ENCODE assay signal across 8 cellular contexts in genomic region chr10:27285093-27285492, GRCh38. TPM values are rescaled to one million over a fixed set of nuclear protein-coding genes. Genes with fewer than 3 reads are reported as not detected.
DNase-seq lines count a peak whose midpoint lies in the region; ATAC-seq and TF ChIP-seq lines count a peak whose summit lies in the region.

No MANE protein-coding gene starts in this region.

- intact Hi-C loops in PC-9 (cut with micrococcal nuclease; ENCODE audit: unreplicated experiment), result no loop called here

- H3K9ac ChIP-seq in H9 (ENCODE audit: extremely low read depth, insufficient read length, low read length), result no peak overlapping the region

- H4K20me1 ChIP-seq in H9 (ENCODE audit: control insufficient read depth, insufficient read depth, insufficient read length) (no peaks in the 10 kb centered on the region), PC-9 (ENCODE audit: insufficient read depth) (no peaks in the 10 kb centered on the region)

- no peak overlapping the region for H2BK12ac ChIP-seq in H9 (ENCODE audit: insufficient read length, low read depth, low read length)

- no peak overlapping the region for H2BK15ac ChIP-seq in H9 (ENCODE audit: low read depth, low read length)

- H3K79me2 ChIP-seq in H9 (ENCODE audit: insufficient read depth, low read length) (no peaks in the 10 kb centered on the region), PC-9 (ENCODE audit: low read depth) (no peaks in the 10 kb centered on the region)

- no peak overlapping the region for H3K4me2 ChIP-seq in H9 (ENCODE audit: insufficient read depth, insufficient read length, low read length)
- H3K4me2 ChIP-seq in PC-9, result no peak overlapping the region

- H3K27me3 Mint-ChIP-seq in H9 (ENCODE audit: low read depth), result no peaks in the 10 kb centered on the region
- no peaks in the 10 kb centered on the region for H3K27me3 Mint-ChIP-seq in activated CD8-positive, alpha-beta T cell treated with anti-CD3 and anti-CD28 coated beads, Interleukin-2, amount 10 ng/mL, durations not matched to agents 7 days and 5 days (ENCODE audit: low read depth)
- peaks cover 0 to 1% (median 0%) of the 10 kb centered on the region in 3 donors for H3K27me3 Mint-ChIP-seq in immature natural killer cell (ENCODE audit: low read depth in 3 of 3)

- H3K9me3 ChIP-seq in AG04450 (ENCODE audit: control insufficient read depth, insufficient read depth, low read length) (no peaks in the 10 kb centered on the region), H9 (ENCODE audit: control insufficient read depth, low read depth, low read length) (no peaks in the 10 kb centered on the region), PC-9 (ENCODE audit: insufficient read depth, low read depth) (no peaks in the 10 kb centered on the region)

- H4K8ac ChIP-seq in H9 (replicated peaks; ENCODE audit: insufficient read length, low read depth, low read length), result no peak overlapping the region

- POLR2A ChIA-PET in AG04450 (lab: Yijun Ruan, JAX), result no interaction called here
- POLR2A ChIA-PET in activated CD8-positive, alpha-beta T cell treated with anti-CD3 and anti-CD28 coated beads, Interleukin-2, amount 10 ng/mL, durations not matched to agents 7 days and 5 days (lab: Charles Lee), result interaction anchor here (1.3 kb wide), 1 partner anchor 28 kb away, joined by 3 read pairs; no protein-coding TSS in a partner anchor
- POLR2A ChIA-PET in PC-9 (lab: Charles Lee; ENCODE audit: unreplicated experiment), result no interaction called here

- no peaks in the 10 kb centered on the region for H3F3A ChIP-seq in PC-9 (ENCODE audit: insufficient read depth, low read depth)

- no peaks in the 10 kb centered on the region for H3K4me1 ChIP-seq in H9 (ENCODE audit: insufficient read depth, low read length)
- H3K4me1 ChIP-seq in PC-9 (replicated peaks; ENCODE audit: insufficient read depth), result no peaks in the 10 kb centered on the region

- H3K27me3 ChIP-seq in AG04450 (ENCODE audit: control insufficient read depth, insufficient read depth, low read length) (peaks cover 9% of the 10 kb centered on the region), H9 (ENCODE audit: insufficient read depth, low read length) (no peaks in the 10 kb centered on the region), PC-9 (ENCODE audit: insufficient read depth, low read depth) (no peaks in the 10 kb centered on the region)

- no peak overlapping the region for H3K18ac ChIP-seq in H9 (ENCODE audit: insufficient read length, low read depth, low read length)

- TF ChIP-seq CTCF in AG04450 (IDR thresholded peaks at IDR 0.05; ENCODE audit: low read depth, low read length) (peak; percentile 24), H9 (conservative IDR thresholded peaks at IDR 0.05) (peak; percentile 57; the same call in 2 of the 3 replicates), PC-9 (conservative IDR thresholded peaks at IDR 0.05) (no peak)

- H2AFZ ChIP-seq in H9 (ENCODE audit: low read length), result no peak overlapping the region
- no peak overlapping the region for H2AFZ ChIP-seq in PC-9

- H3K23me2 ChIP-seq in H9 (ENCODE audit: insufficient read length, low read depth, low read length, poor library complexity, severe bottlenecking), result no peaks in the 10 kb centered on the region

- no peak overlapping the region for H2AK5ac ChIP-seq in H9 (ENCODE audit: insufficient read length, low read length)

- peak; percentile 73 for ATAC-seq in activated CD8-positive, alpha-beta T cell treated with anti-CD3 and anti-CD28 coated beads, Interleukin-2, amount 10 ng/mL, durations not matched to agents 7 days and 5 days

- H4K91ac ChIP-seq in H9 (ENCODE audit: insufficient read length, low read depth, low read length), result no peak overlapping the region

- H3K9me3 Mint-ChIP-seq in H9, result no peaks in the 10 kb centered on the region
- H3K9me3 Mint-ChIP-seq in activated CD8-positive, alpha-beta T cell treated with anti-CD3 and anti-CD28 coated beads, Interleukin-2, amount 10 ng/mL, durations not matched to agents 7 days and 5 days (ENCODE audit: insufficient read depth), result no peaks in the 10 kb centered on the region
- H3K9me3 Mint-ChIP-seq in immature natural killer cell, result no peaks in the 10 kb centered on the region

- H3K36me3 ChIP-seq in PC-9 (ENCODE audit: low read depth), result no peaks in the 10 kb centered on the region

- H2BK120ac ChIP-seq in H9 (ENCODE audit: low read depth, low read length, poor library complexity, severe bottlenecking), result no peak overlapping the region

- no peak overlapping the region for H3K14ac ChIP-seq in H9 (ENCODE audit: insufficient read depth, low read length)

- H3K27ac Mint-ChIP-seq in H9 (no peak overlapping the region), immature natural killer cell (no peak overlapping the region)
- H3K27ac Mint-ChIP-seq in activated CD8-positive, alpha-beta T cell treated with anti-CD3 and anti-CD28 coated beads, Interleukin-2, amount 10 ng/mL, durations not matched to agents 7 days and 5 days, result no peak overlapping the region

- BruUV-seq in PC-9 (replicated peaks; lab: Mats Ljungman, UMichigan), result no TSS peak

- no peaks in the 10 kb centered on the region for H3K36me3 Mint-ChIP-seq in H9 (ENCODE audit: insufficient read depth in 1 of 3, low read depth in 3 of 3)
- H3K36me3 Mint-ChIP-seq in activated CD8-positive, alpha-beta T cell treated with anti-CD3 and anti-CD28 coated beads, Interleukin-2, amount 10 ng/mL, durations not matched to agents 7 days and 5 days (ENCODE audit: low read depth), result no peaks in the 10 kb centered on the region
- H3K36me3 Mint-ChIP-seq in immature natural killer cell, result no peaks in the 10 kb centered on the region

- H4K5ac ChIP-seq in H9 (ENCODE audit: insufficient read length, low read depth, low read length), result no peak overlapping the region

- no peak overlapping the region for H3K23ac ChIP-seq in H9 (ENCODE audit: insufficient read length, low read depth, low read length)

- no peak overlapping the region for H2BK20ac ChIP-seq in H9 (ENCODE audit: low read depth, low read length, poor library complexity, severe bottlenecking)

- no peak overlapping the region for H3K27ac ChIP-seq in AG04450 (ENCODE audit: low read depth, low read length)
- no peak overlapping the region for H3K27ac ChIP-seq in H9 (ENCODE audit: insufficient read length, low read depth, low read length)
- H3K27ac ChIP-seq in PC-9, result no peak overlapping the region

- H3K4me3 Mint-ChIP-seq in H9 (no peak overlapping the region), immature natural killer cell (no peak overlapping the region)
- H3K4me3 Mint-ChIP-seq in activated CD8-positive, alpha-beta T cell treated with anti-CD3 and anti-CD28 coated beads, Interleukin-2, amount 10 ng/mL, durations not matched to agents 7 days and 5 days, result no peak overlapping the region

- no peaks in the 10 kb centered on the region for H3K9me2 ChIP-seq in PC-9 (ENCODE audit: insufficient read depth)

- DNase-seq in AG04450 (ENCODE audit: low read depth, low spot score) (no peak), H9 (peak; percentile 29), immature natural killer cell (peak; percentile 39 to 53 (median 51)), PC-9 (no peak), NCI-H1092 treated with DMSO at 0.1 percent for 48 hours (lab: John Stamatoyannopoulos, UW) (no peak), AG08396 (ENCODE audit: low spot score) (no peak), COLO668 (lab: John Stamatoyannopoulos, UW; ENCODE audit: unreplicated experiment) (no peak)
- DNase-seq in activated CD8-positive, alpha-beta T cell treated with anti-CD3 and anti-CD28 coated beads, Interleukin-2, amount 10 ng/mL, durations not matched to agents 7 days and 5 days, result peak; percentile 56

- peaks cover 3 to 6% of the 10 kb centered on the region in 2 experiments; a peak in 2 of 4 replicates for H3K4me1 Mint-ChIP-seq in H9
- peaks cover 7% of the 10 kb centered on the region for H3K4me1 Mint-ChIP-seq in activated CD8-positive, alpha-beta T cell treated with anti-CD3 and anti-CD28 coated beads, Interleukin-2, amount 10 ng/mL, durations not matched to agents 7 days and 5 days (ENCODE audit: low read depth)
- peaks cover 0 to 5% of the 10 kb centered on the region in 2 donors for H3K4me1 Mint-ChIP-seq in immature natural killer cell

- CTCF ChIA-PET in AG04450 (lab: Charles Lee), result interaction anchor here (0.6 to 1.1 kb wide), 2 partner anchors 62 to 63 kb away, joined by 5 read pairs; no protein-coding TSS in a partner anchor
- CTCF ChIA-PET in activated CD8-positive, alpha-beta T cell treated with anti-CD3 and anti-CD28 coated beads, Interleukin-2, amount 10 ng/mL, durations not matched to agents 7 days and 5 days (lab: Charles Lee), result interaction anchor here (0.7 to 1.5 kb wide), 6 partner anchors 30 to 65 kb away, joined by 3 to 8 read pairs (median 3); no protein-coding TSS in a partner anchor
- CTCF ChIA-PET in PC-9 (lab: Charles Lee), result interaction anchor here (0.6 kb wide), 1 partner anchor 401 kb away, joined by 3 read pairs; no protein-coding TSS in a partner anchor

- H3K79me1 ChIP-seq in H9 (ENCODE audit: insufficient read depth, low read depth, low read length, poor library complexity, severe bottlenecking), result no peaks in the 10 kb centered on the region

- H3K4me3 ChIP-seq in AG04450 (ENCODE audit: low read depth, low read length) (no peak overlapping the region), PC-9 (no peak overlapping the region)

- no peak overlapping the region for H2BK5ac ChIP-seq in H9 (ENCODE audit: insufficient read length, low read length)

- H3K56ac ChIP-seq in H9 (ENCODE audit: insufficient read length, low read depth, low read length), result no peak overlapping the region

- no CpG with 5 or more reads among the region's 3 CpGs for WGBS in H9 (ENCODE audit: extremely low coverage, insufficient read length, low lambda C conversion rate)

- H3K4ac ChIP-seq in H9 (ENCODE audit: low read depth, low read length), result no peak overlapping the region

- no peak overlapping the region for H3T11ph ChIP-seq in H9 (ENCODE audit: low read length)

RNA-seq across cellular contexts. Expression of gene ACBD5, which starts 44.5 kb away (rescaled TPM):
- polyA plus RNA-seq in AG04450 (2011; rRNA removed), result 11.9 and 15.7 TPM in 2 replicates
- polyA minus RNA-seq in AG04450 (2011; rRNA and poly(A)+ RNA removed), result 6.7 and 9.9 TPM in 2 replicates
- total RNA-seq in H9 (2021), result 14.2 and 15.8 TPM in 2 replicates
- total RNA-seq in activated CD8-positive, alpha-beta T cell treated with anti-CD3 and anti-CD28 coated beads, Interleukin-2, amount 10 ng/mL, durations not matched to agents 7 days and 5 days, result 10 to 100 TPM; 20.6 to 24.9 TPM
- 10 to 100 TPM; 18.4 to 31.5 (median 24.8) TPM for polyA plus RNA-seq in immature natural killer cell
- 17.0 and 17.2 TPM in 2 replicates for total RNA-seq in PC-9 (2021)

Comparison
In these comparisons a context has a peak if more than half of its experiments do, and no peak if none do; other contexts are left out.
1. DNase-seq: peak in H9 (single experiment), activated CD8-positive, alpha-beta T cell treated with anti-CD3 and anti-CD28 coated beads, Interleukin-2, amount 10 ng/mL, durations not matched to agents 7 days and 5 days (single experiment) and immature natural killer cell (3 of 3); none in AG04450 (single experiment), PC-9 (0 of 2), NCI-H1092 treated with DMSO at 0.1 percent for 48 hours (single experiment), AG08396 (single experiment) and COLO668 (single experiment).